ENCODE assay signal across 1 cellular context in genomic region chr5:55575815-55576583, GRCh38.
TF ChIP-seq lines count a peak whose summit lies in the region.

No MANE protein-coding gene starts in this region.

TF ChIP-seq in K562, 482 proteins besides CTCF, POLR2A, EP300 and RAD21 (continued from another document):
- 0 out of 4 replicates have a peak, but pooled peaks of 1 of the 2 experiments have one; percentile 42 for TF ChIP-seq ZNF318 (IDR thresholded peaks at IDR 0.05; ENCODE audit: borderline replicate concordance in 1 of 2, low read depth in 1 of 2)
- no peak for TF ChIP-seq NR2F6 (CRISPR knock-in tag; IDR thresholded peaks at IDR 0.05)
- no peak for TF ChIP-seq CTCFL (IDR thresholded peaks at IDR 0.05; ENCODE audit: borderline replicate concordance, insufficient read depth, low read depth, low read length, poor library complexity, severe bottlenecking)
- no peak for TF ChIP-seq CEBPG (CRISPR knock-in tag; IDR thresholded peaks at IDR 0.05)
- TF ChIP-seq CEBPG (tag; conservative IDR thresholded peaks at IDR 0.05 in 1 of 2, IDR thresholded peaks at IDR 0.05 in 1 of 2) = peak; percentile 94 to 96
- TF ChIP-seq PML (IDR thresholded peaks at IDR 0.05; ENCODE audit: low read length) = peak; percentile 38; the same call in 1 of the 2 replicates
- TF ChIP-seq ZBED1 (IDR thresholded peaks at IDR 0.05) = no peak
- peak in 1 of 2 experiments; percentile 35; a peak in 1 of 4 replicates for TF ChIP-seq TRIM24 (IDR thresholded peaks at IDR 0.05)
- TF ChIP-seq SETDB1 (IDR thresholded peaks at IDR 0.05; ENCODE audit: low read length) = no peak
- TF ChIP-seq THRB (CRISPR knock-in tag; conservative IDR thresholded peaks at IDR 0.05) = no peak
- peak in 1 of 2 experiments; percentile 86; a peak in 2 of 4 replicates for TF ChIP-seq FOXA3 (CRISPR knock-in tag; conservative IDR thresholded peaks at IDR 0.05 in 1 of 2, IDR thresholded peaks at IDR 0.05 in 1 of 2)
- TF ChIP-seq CBFA2T3 (IDR thresholded peaks at IDR 0.05) = peak; percentile 44; the same call in 1 of the 2 replicates
- peak; percentile 60; the same call in 1 of the 2 replicates for TF ChIP-seq ARID1B (IDR thresholded peaks at IDR 0.05)
